ENCODE assay signal across 8 cellular contexts in the genomic region with DNA sequence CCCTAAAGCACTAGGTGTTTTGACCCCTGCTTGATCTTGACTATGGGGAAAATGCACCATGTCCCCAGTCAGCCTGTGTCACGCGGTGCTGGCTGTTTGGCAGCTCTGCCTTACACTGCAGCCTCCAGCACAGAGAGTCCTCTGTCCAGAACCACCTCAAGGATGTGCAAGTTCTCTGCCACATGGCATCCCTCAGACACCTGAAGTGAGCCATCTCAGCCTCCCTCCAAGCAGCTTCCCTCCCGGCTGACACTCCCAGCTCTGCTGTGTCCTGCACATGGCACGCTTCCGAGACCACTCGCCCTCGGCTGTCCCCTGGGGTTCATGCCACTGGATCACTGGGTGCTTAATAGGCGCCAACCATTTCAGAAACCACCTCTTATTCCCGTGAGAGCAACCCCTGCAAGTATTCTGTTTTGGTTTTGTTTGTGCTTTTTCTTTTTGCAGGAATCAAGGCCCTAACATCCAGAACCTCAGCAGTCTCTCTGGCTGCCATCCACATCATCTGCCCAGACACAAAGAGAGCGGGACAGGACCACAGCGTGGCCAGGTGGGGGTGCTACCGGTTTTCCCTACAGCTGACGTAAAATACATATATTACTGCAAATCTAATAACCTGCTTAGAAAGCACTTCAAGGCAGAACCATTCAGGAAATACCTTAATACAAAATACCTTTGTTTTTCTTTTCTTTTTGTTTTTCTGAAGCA. TPM values are rescaled to one million over a fixed set of nuclear protein-coding genes. Genes with fewer than 3 reads are reported as not detected.
DNase-seq lines count a peak whose midpoint lies in the region; ATAC-seq, FAIRE-seq and TF ChIP-seq lines count a peak whose summit lies in the region.

No MANE protein-coding gene starts in this region.

- no peak for ATAC-seq in thoracic aorta (ENCODE audit: insufficient number of reproducible peaks, low FRiP score, low read depth)

- no peak for FAIRE-seq in RCC 7860 (lab: Jason Lieb, UNC)

- H3K27ac Mint-ChIP-seq in immature natural killer cell: peak overlapping the region; percentile 44 to 66 (median 58)

- CTCF ChIA-PET in AG04450 (lab: Charles Lee): interaction anchor here (1.6 kb wide), 1 partner anchor 41 kb away, joined by 4 read pairs; no protein-coding TSS in a partner anchor

- no peaks in the 10 kb centered on the region for H3K9me2 ChIP-seq in Loucy (replicated peaks; ENCODE audit: low read depth, low read length)

- H3K9me3 Mint-ChIP-seq in immature natural killer cell: no peaks in the 10 kb centered on the region

- H3K27ac ChIP-seq in AG04450 (ENCODE audit: low read depth, low read length): no peak overlapping the region
- peak overlapping the region in 3 of 5 donors; percentile 79 to 91 (median 87) for H3K27ac ChIP-seq in adrenal gland
- peak overlapping the region; percentile 82 to 88 for H3K27ac ChIP-seq in thoracic aorta

- H3K36me3 Mint-ChIP-seq in immature natural killer cell: peaks cover 0 to 7% (median 0%) of the 10 kb centered on the region in 3 donors

- H3K27me3 ChIP-seq in AG04450 (ENCODE audit: control insufficient read depth, insufficient read depth, low read length) (no peaks in the 10 kb centered on the region), Loucy (ENCODE audit: insufficient read depth, low read length, poor library complexity, severe bottlenecking) (no peaks in the 10 kb centered on the region), adrenal gland (no peaks in the 10 kb centered on the region), thoracic aorta (replicated peaks; ENCODE audit: insufficient read depth) (no peaks in the 10 kb centered on the region), MG63 (no peaks in the 10 kb centered on the region)

- H3F3A ChIP-seq in Loucy (ENCODE audit: low read depth): no peaks in the 10 kb centered on the region

- H3K9ac ChIP-seq in Loucy (ENCODE audit: low read depth, low read length, poor library complexity, severe bottlenecking): no peak overlapping the region

- TF ChIP-seq CTCF in AG04450 (IDR thresholded peaks at IDR 0.05; ENCODE audit: low read depth, low read length) (peak; percentile 23; the same call in 1 of the 2 replicates), Loucy (conservative IDR thresholded peaks at IDR 0.05; ENCODE audit: low read length) (peak; percentile 50), adrenal gland (IDR thresholded peaks at IDR 0.05) (peak in 2 of 6 experiments; percentile 17 to 36), thoracic aorta (IDR thresholded peaks at IDR 0.05) (no peak)

- intact Hi-C loops in adrenal gland (cut with DNase I): no loop called here

- H4K20me1 ChIP-seq in Loucy (ENCODE audit: insufficient read depth, low read length, poor library complexity, severe bottlenecking): peaks cover 85% of the 10 kb centered on the region

- H3K36me3 ChIP-seq in Loucy (ENCODE audit: insufficient read depth, low read length) (peaks cover 45% of the 10 kb centered on the region; the same call in 1 of the 2 replicates), adrenal gland (replicated peaks in 1 of 2) (no peaks in the 10 kb centered on the region), thoracic aorta (no peaks in the 10 kb centered on the region), MG63 (peaks cover 24% of the 10 kb centered on the region)

- H3K4me3 ChIP-seq in AG04450 (ENCODE audit: low read depth, low read length) (no peak overlapping the region), Loucy (ENCODE audit: low read length, poor library complexity, severe bottlenecking) (no peak overlapping the region), adrenal gland (no peak overlapping the region), thoracic aorta (peak overlapping the region; percentile 3), MG63 (no peak overlapping the region)

- peaks cover 99% of the 10 kb centered on the region for H3K79me2 ChIP-seq in Loucy (ENCODE audit: insufficient read depth, low read length)

- DNase-seq in AG04450 (ENCODE audit: low read depth, low spot score): no peak
- peak in 4 of 7 donors; percentile 66 to 83 (median 72) for DNase-seq in adrenal gland
- peak in 1 of 3 donors; percentile 14 for DNase-seq in immature natural killer cell
- DNase-seq in thoracic aorta (ENCODE audit: low spot score): no peak
- DNase-seq in MG63: no peak
- DNase-seq in ecto neural progenitor cell (ENCODE audit: low spot score): no peak
- no peak for DNase-seq in RCC 7860 (ENCODE audit: low spot score)

- 64 to 86% (median 68%) methylated on average over 13 of the region's 13 CpGs for WGBS in adrenal gland, 4 donors

- H3K27me3 Mint-ChIP-seq in immature natural killer cell (ENCODE audit: low read depth in 3 of 3): peaks cover 0 to 1% (median 0%) of the 10 kb centered on the region in 3 donors

- H3K4me1 ChIP-seq in Loucy (ENCODE audit: insufficient read depth, low read length, poor library complexity, severe bottlenecking) (no peaks in the 10 kb centered on the region), adrenal gland (replicated peaks in 1 of 2) (peaks cover 48 to 79% of the 10 kb centered on the region in 2 donors), thoracic aorta (ENCODE audit: control insufficient read depth in 1 of 2, low read depth in 2 of 2) (peaks cover 90 to 100% of the 10 kb centered on the region in 2 donors)

- peaks cover 84 to 96% of the 10 kb centered on the region in 2 donors for H3K4me1 Mint-ChIP-seq in immature natural killer cell

- no peak overlapping the region for H3K4me2 ChIP-seq in Loucy (ENCODE audit: low read depth, low read length, poor library complexity, severe bottlenecking)

- no peak for TF ChIP-seq POLR2A in adrenal gland (IDR thresholded peaks at IDR 0.05)

- POLR2A ChIA-PET in AG04450 (lab: Yijun Ruan, JAX): no interaction called here

- no peak overlapping the region for H2AFZ ChIP-seq in Loucy (ENCODE audit: low read length)

- H3K9me3 ChIP-seq in AG04450 (ENCODE audit: control insufficient read depth, insufficient read depth, low read length) (no peaks in the 10 kb centered on the region; the same call in 1 of the 2 replicates), Loucy (ENCODE audit: insufficient read depth, low read depth, low read length) (no peaks in the 10 kb centered on the region), adrenal gland (replicated peaks in 1 of 3) (no peaks in the 10 kb centered on the region), thoracic aorta (no peaks in the 10 kb centered on the region), MG63 (no peaks in the 10 kb centered on the region)

- peak overlapping the region in 1 of 5 donors; percentile 21 for H3K4me3 Mint-ChIP-seq in immature natural killer cell

RNA-seq across cellular contexts. Expression of a gene that starts 45.7 kb away (rescaled TPM):
- polyA plus RNA-seq in AG04450 (2011; rRNA removed) (292 and 312 TPM in 2 replicates), adrenal gland (100 to 1,000 TPM; 156 to 314 (median 171) TPM), immature natural killer cell (100 to 1,000 TPM; 447 to 644 (median 455) TPM)
- polyA minus RNA-seq in AG04450 (2011; rRNA and poly(A)+ RNA removed): 164 and 172 TPM in 2 replicates
- total RNA-seq in adrenal gland (100 to 1,000 TPM; 110 to 386 (median 204) TPM), thoracic aorta (100 to 1,000 TPM; 119 to 174 TPM)
- 316 and 357 TPM in 2 replicates for total RNA-seq in MG63 (2014; rRNA removed; shearing (Covaris generic); ENCODE audit: low replicate concordance)

Comparison
In these comparisons a context has a peak if more than half of its experiments do, and no peak if none do; other contexts are left out.
1. DNase-seq: peak in adrenal gland (4 of 7); none in AG04450 (single experiment), thoracic aorta (single experiment), MG63 (single experiment), ecto neural progenitor cell (single experiment) and RCC 7860 (single experiment).